In genomic region chr10:124918906-124919305, GRCh38 we compare ENCODE assay signal across 9 cellular contexts. TPM values are rescaled to one million over a fixed set of nuclear protein-coding genes. Genes with fewer than 3 reads are reported as not detected.
DNase-seq lines count a peak whose midpoint lies in the region; ATAC-seq and TF ChIP-seq lines count a peak whose summit lies in the region.
"Had no signal": no experiment of that assay in that cellular context is flagged by ENCODE, and none has a peak within 500 bp of the region (broad histone marks: within the 10 kb centered on the region; RNA-seq: fewer than 3 reads in every experiment).

No MANE protein-coding gene starts in this region.

- peaks cover 30% of the 10 kb centered on the region for H3K36me3 Mint-ChIP-seq in central memory CD8-positive, alpha-beta T cell (ENCODE audit: insufficient read depth)
- no peaks in the 10 kb centered on the region for H3K36me3 Mint-ChIP-seq in natural killer cell

- H3K27me3 ChIP-seq in KMS-11 (ENCODE audit: insufficient read depth, low read depth): no peaks in the 10 kb centered on the region

- peak overlapping the region; percentile 84 for H3K27ac Mint-ChIP-seq in central memory CD8-positive, alpha-beta T cell (ENCODE audit: low read depth)
- peak overlapping the region; percentile 95 for H3K27ac Mint-ChIP-seq in natural killer cell

- H3K9ac ChIP-seq in KMS-11: no peak overlapping the region

- H2AFZ ChIP-seq in KMS-11 (ENCODE audit: low read depth): no peak overlapping the region

- TF ChIP-seq CTCF in AG10803 (conservative IDR thresholded peaks at IDR 0.05; ENCODE audit: low read length) (no peak), KMS-11 (conservative IDR thresholded peaks at IDR 0.05; ENCODE audit: low read depth, low read length) (no peak), natural killer cell (IDR thresholded peaks at IDR 0.05) (no peak)

- H3K4me2 ChIP-seq in KMS-11: peak overlapping the region; percentile 67

- peaks cover 26% of the 10 kb centered on the region for H3K4me1 ChIP-seq in KMS-11 (ENCODE audit: low read depth, poor library complexity, severe bottlenecking)

- peak overlapping the region; percentile 89 for H3K4me3 ChIP-seq in AG10803 (ENCODE audit: low read length)
- H3K4me3 ChIP-seq in KMS-11 (IDR thresholded peaks at IDR 0.05; ENCODE audit: insufficient read depth, low read depth, low read length): no peak overlapping the region

- no peaks in the 10 kb centered on the region for H3K36me3 ChIP-seq in KMS-11 (ENCODE audit: insufficient read depth)

- DNase-seq in AG10803 (ENCODE audit: low read depth) (peak; percentile 20), natural killer cell (no peak), head of caudate nucleus (no peak), C1 segment of cervical spinal cord (lab: John Stamatoyannopoulos, UW) (no peak), CD1c-positive myeloid dendritic cell (ENCODE audit: extremely low spot score) (no peak)
- DNase-seq in central memory CD8-positive, alpha-beta T cell (ENCODE audit: low spot score in 2 of 2): no peak
- DNase-seq in activated effector memory CD4-positive, alpha-beta T cell treated with anti-CD3 and anti-CD28 coated beads, Interleukin-2, amount 50 U/mL, for 16 hours: no peak
- DNase-seq: Kasumi-1 had no signal

- no peaks in the 10 kb centered on the region for H3K9me3 Mint-ChIP-seq in central memory CD8-positive, alpha-beta T cell
- no peaks in the 10 kb centered on the region for H3K9me3 Mint-ChIP-seq in natural killer cell

- no peaks in the 10 kb centered on the region for H3K27me3 Mint-ChIP-seq in central memory CD8-positive, alpha-beta T cell
- H3K27me3 Mint-ChIP-seq in natural killer cell (ENCODE audit: low read depth in 2 of 2): no peaks in the 10 kb centered on the region

- H4K20me1 ChIP-seq in KMS-11 (ENCODE audit: insufficient read depth): no peaks in the 10 kb centered on the region

- intact Hi-C loops in natural killer cell (cut with micrococcal nuclease) (loop anchor here (5.0 to 10.0 kb wide), 2 partner anchors 58 to 236 kb away; no protein-coding TSS in a partner anchor), head of caudate nucleus (cut with DNase I) (loop anchor here (5.0 to 10.0 kb wide), 3 partner anchors 76 to 143 kb away; partner anchors contain the start of gene EEF1AKMT2)

- H3K4me1 Mint-ChIP-seq in central memory CD8-positive, alpha-beta T cell: peaks cover 30% of the 10 kb centered on the region
- peaks cover 36 to 40% of the 10 kb centered on the region in 2 donors for H3K4me1 Mint-ChIP-seq in natural killer cell

- H3K27ac ChIP-seq in KMS-11: no peak overlapping the region

- peak overlapping the region; percentile 92 for H3K4me3 Mint-ChIP-seq in central memory CD8-positive, alpha-beta T cell
- peak overlapping the region; percentile 92 for H3K4me3 Mint-ChIP-seq in natural killer cell

- ATAC-seq in central memory CD8-positive, alpha-beta T cell (replicated peaks; ENCODE audit: extremely low read depth, poor library complexity, severe bottlenecking): no peak
- no peak for ATAC-seq in natural killer cell

- peaks cover 63% of the 10 kb centered on the region for H3K79me2 ChIP-seq in KMS-11 (ENCODE audit: insufficient read depth, low read depth)

RNA-seq across cellular contexts. Expression of gene ZRANB1, which starts 23.0 kb away (rescaled TPM):
- total RNA-seq in natural killer cell: 10 to 100 TPM; 18.0 to 20.5 (median 18.8) TPM
